In the genomic region with DNA sequence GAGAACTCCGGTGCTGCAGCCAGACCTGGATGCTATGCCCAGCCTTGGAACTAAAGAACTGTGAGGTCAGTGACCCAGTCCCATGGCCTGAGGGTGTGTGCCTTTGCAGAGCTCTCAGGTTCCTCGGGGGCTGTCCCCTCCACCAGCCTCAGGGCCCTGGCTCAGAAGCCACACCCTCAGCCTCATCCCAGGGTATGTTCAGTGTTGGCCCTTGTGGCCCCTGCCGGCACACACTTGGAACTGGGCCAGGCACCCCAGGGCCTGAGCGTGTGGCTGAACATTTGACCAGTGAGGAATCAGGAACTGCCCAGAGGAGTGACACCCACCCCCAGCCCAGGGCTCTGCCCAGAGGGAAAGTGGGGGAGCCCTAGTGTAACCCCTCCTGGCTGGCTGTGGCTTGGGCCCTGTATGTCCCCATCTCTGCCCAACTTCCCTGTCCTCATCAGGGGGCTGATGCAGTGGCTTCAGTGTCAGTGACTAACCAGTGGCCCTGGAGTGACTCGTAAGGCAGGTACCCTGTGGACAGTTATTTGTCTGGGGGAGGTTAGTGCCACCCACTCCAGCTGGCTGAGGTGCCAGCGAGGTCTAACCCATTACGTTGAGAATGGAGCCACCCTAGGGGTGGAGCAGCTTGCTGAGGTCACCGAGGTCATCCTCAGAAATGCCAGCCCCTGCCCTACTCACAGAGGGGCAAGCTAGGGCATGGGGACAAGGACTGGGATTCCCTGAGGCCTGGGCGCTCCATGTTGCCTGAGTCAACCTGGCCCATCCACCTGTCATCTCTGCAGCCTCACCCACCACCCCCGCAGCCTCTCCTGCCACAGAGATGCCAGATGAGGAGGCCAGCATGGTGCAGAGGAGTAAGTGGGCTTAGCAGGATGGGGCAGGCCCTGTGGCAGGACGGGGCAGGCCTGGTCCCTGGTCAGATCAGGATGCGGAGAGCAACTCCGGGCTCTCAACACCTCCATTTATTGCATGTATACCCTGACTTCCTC, we compare ENCODE assay signal across 22 cellular contexts. TPM values are rescaled to one million over a fixed set of nuclear protein-coding genes. Genes with fewer than 3 reads are reported as not detected.
DNase-seq lines count a peak whose midpoint lies in the region; ATAC-seq lines count a peak whose summit lies in the region.
"Had no signal": no experiment of that assay in that cellular context is flagged by ENCODE, and none has a peak within 500 bp of the region (broad histone marks: within the 10 kb centered on the region; RNA-seq: fewer than 3 reads in every experiment).

No MANE protein-coding gene starts in this region.

- peak overlapping the region in 5 of 8 donors; percentile 15 to 72 (median 29) for H3K4me3 Mint-ChIP-seq in CD4-positive, alpha-beta memory T cell
- peak overlapping the region; percentile 61 to 86 for H3K4me3 Mint-ChIP-seq in effector memory CD8-positive, alpha-beta T cell
- H3K4me3 Mint-ChIP-seq: neural progenitor cell; stimulated activated naive CD8-positive, alpha-beta T cell treated with anti-CD3 and anti-CD28 coated beads, Interleukin-15, Interleukin-2, amounts not matched to agents 100 ng/mL and 50 ng/mL, for 24 hours had no signal

- peaks cover 3% of the 10 kb centered on the region for H3K27me3 ChIP-seq in CD4-positive, alpha-beta memory T cell (ENCODE audit: insufficient read depth, low read length)

- peak overlapping the region in 2 of 7 donors; percentile 48 to 50 for H3K27ac Mint-ChIP-seq in CD4-positive, alpha-beta memory T cell
- peak overlapping the region; percentile 16 to 57 for H3K27ac Mint-ChIP-seq in effector memory CD8-positive, alpha-beta T cell
- H3K27ac Mint-ChIP-seq: neural progenitor cell; stimulated activated naive CD8-positive, alpha-beta T cell treated with anti-CD3 and anti-CD28 coated beads, Interleukin-15, Interleukin-2, amounts not matched to agents 100 ng/mL and 50 ng/mL, for 24 hours had no signal

- peaks cover 1 to 6% of the 10 kb centered on the region in 2 donors for H3K27me3 Mint-ChIP-seq in CD4-positive, alpha-beta memory T cell
- peaks cover 0 to 12% of the 10 kb centered on the region in 2 donors for H3K27me3 Mint-ChIP-seq in effector memory CD8-positive, alpha-beta T cell

- H3K4me3 ChIP-seq in CD4-positive, alpha-beta memory T cell (ENCODE audit: low read length in 2 of 2) = no peak overlapping the region
- H3K4me3 ChIP-seq: neural progenitor cell had no signal

- peaks cover 14 to 37% (median 25%) of the 10 kb centered on the region in 4 donors for H3K4me1 Mint-ChIP-seq in CD4-positive, alpha-beta memory T cell
- H3K4me1 Mint-ChIP-seq in effector memory CD8-positive, alpha-beta T cell (ENCODE audit: low read depth in 2 of 2) = peaks cover 19 to 20% of the 10 kb centered on the region in 2 donors

- peaks cover 28% of the 10 kb centered on the region for H3K4me1 ChIP-seq in CD4-positive, alpha-beta memory T cell (ENCODE audit: insufficient read depth, low read length)

- no peak overlapping the region for H3K27ac ChIP-seq in CD4-positive, alpha-beta memory T cell (ENCODE audit: low read depth, low read length)
- H3K27ac ChIP-seq: epithelial cell of prostate, heart left ventricle, neural progenitor cell, sigmoid colon had no signal

- H3K9me3 ChIP-seq in CD4-positive, alpha-beta memory T cell (ENCODE audit: control insufficient read depth in 1 of 2, low read length in 2 of 2) = no peaks in the 10 kb centered on the region
- H3K9me3 ChIP-seq: heart left ventricle, sigmoid colon had no signal

- peak; percentile 28 for DNase-seq in 8988T
- peak in 1 of 5 donors; percentile 32 for DNase-seq in CD4-positive, alpha-beta memory T cell
- DNase-seq in MV-4-11 (lab: John Stamatoyannopoulos, UW) = peak; percentile 39
- no peak for DNase-seq in effector memory CD8-positive, alpha-beta T cell
- DNase-seq in stimulated activated naive CD4-positive, alpha-beta T cell (lab: John Stamatoyannopoulos, UW) = no peak
- DNase-seq in NCI-H2196 treated with DMSO at 0.1 percent for 48 hours (lab: John Stamatoyannopoulos, UW; ENCODE audit: unreplicated experiment) = no peak
- no peak for DNase-seq in dedifferentiated amniotic fluid mesenchymal stem cell (ENCODE audit: extremely low spot score)
- DNase-seq in middle frontal gyrus (ENCODE audit: extremely low spot score, low spot score) = no peak
- DNase-seq: activated CD4-positive, alpha-beta T cell treated with anti-CD3 and anti-CD28 coated beads, Interleukin-2, amount 50 U/mL, for 4 hours; activated naive CD4-positive, alpha-beta T cell; C1 segment of cervical spinal cord; central memory CD4-positive, alpha-beta T cell; left colon; NCI-H1048; NCI-H226; sigmoid colon; stimulated activated CD4-positive, alpha-beta T cell treated with anti-CD3 and anti-CD28 coated beads, Interleukin-4, amount 100 ng/mL, for 4 hours; T-helper 1 cell had no signal

- intact Hi-C loops in CD4-positive, alpha-beta memory T cell (cut with micrococcal nuclease) = no loop called here

- POLR2A ChIA-PET in CD4-positive, alpha-beta memory T cell (lab: Charles Lee; ENCODE audit: partially characterized antibody) = interaction anchor here (0.6 to 4.3 kb wide), 3 partner anchors 10 to 35 kb away, joined by 3 to 54 read pairs (median 4); partner anchors contain the start of genes BLOC1S3, NKPD1 and TRAPPC6A

- CTCF ChIA-PET in CD4-positive, alpha-beta memory T cell (lab: Charles Lee; ENCODE audit: partially characterized antibody) = interaction anchor here (0.5 to 1.8 kb wide), 3 partner anchors 20 to 182 kb away, joined by 3 to 4 read pairs (median 3); no protein-coding TSS in a partner anchor

- H3K36me3 Mint-ChIP-seq in CD4-positive, alpha-beta memory T cell = no peaks in the 10 kb centered on the region
- peaks cover 6% of the 10 kb centered on the region for H3K36me3 Mint-ChIP-seq in effector memory CD8-positive, alpha-beta T cell (ENCODE audit: insufficient read depth)
- H3K36me3 Mint-ChIP-seq: neural progenitor cell had no signal

- H3K36me3 ChIP-seq in CD4-positive, alpha-beta memory T cell (ENCODE audit: insufficient read depth, low read length) = no peaks in the 10 kb centered on the region
- H3K36me3 ChIP-seq: neural progenitor cell had no signal

- no peak for ATAC-seq in effector memory CD8-positive, alpha-beta T cell (replicated peaks)
- ATAC-seq: heart left ventricle, left colon had no signal

- H3K9me3 Mint-ChIP-seq in CD4-positive, alpha-beta memory T cell = no peaks in the 10 kb centered on the region
- no peaks in the 10 kb centered on the region for H3K9me3 Mint-ChIP-seq in effector memory CD8-positive, alpha-beta T cell
- H3K9me3 Mint-ChIP-seq: stimulated activated naive CD8-positive, alpha-beta T cell treated with anti-CD3 and anti-CD28 coated beads, Interleukin-15, Interleukin-2, amounts not matched to agents 100 ng/mL and 50 ng/mL, for 24 hours had no signal

RNA-seq across cellular contexts. Expression of gene NKPD1, which starts 9.8 kb away (rescaled TPM):
- 1 to 10 TPM in 1 of 2 experiments, under 1 TPM in 1; 0.80 to 1.2 TPM for total RNA-seq in CD4-positive, alpha-beta memory T cell
- polyA plus RNA-seq in CD4-positive, alpha-beta memory T cell = under 1 TPM in 1 of 2 donors, not detected in 1; 0.61 TPM

RNA-seq across cellular contexts. Expression of gene TRAPPC6A, which starts 27.0 kb away (rescaled TPM):
- 10 to 100 TPM; 49.1 to 51.9 TPM for total RNA-seq in CD4-positive, alpha-beta memory T cell
- polyA plus RNA-seq in CD4-positive, alpha-beta memory T cell = 100 to 1,000 TPM; 160 to 246 TPM

RNA-seq across cellular contexts. Expression of gene BLOC1S3, which starts 27.6 kb away (rescaled TPM):
- total RNA-seq in CD4-positive, alpha-beta memory T cell = 10 to 100 TPM; 26.5 to 29.9 TPM
- polyA plus RNA-seq in CD4-positive, alpha-beta memory T cell = 10 to 100 TPM in 1 of 2 donors, 1 to 10 TPM in 1; 5.3 to 15.4 TPM

RNA-seq across cellular contexts. Expression of gene PPP1R37, which starts 58.0 kb away (rescaled TPM):
- total RNA-seq in CD4-positive, alpha-beta memory T cell = 10 to 100 TPM; 25.2 to 26.2 TPM
- polyA plus RNA-seq in CD4-positive, alpha-beta memory T cell = 1 to 10 TPM in 1 of 2 donors, under 1 TPM in 1; 0.31 to 1.4 TPM

Comparison
In these comparisons a context has a peak if more than half of its experiments do, and no peak if none do; other contexts are left out.
1. DNase-seq: peak in 8988T (single experiment) and MV-4-11 (single experiment); none in effector memory CD8-positive, alpha-beta T cell (0 of 3), stimulated activated naive CD4-positive, alpha-beta T cell (0 of 6), NCI-H2196 treated with DMSO at 0.1 percent for 48 hours (single experiment), dedifferentiated amniotic fluid mesenchymal stem cell (single experiment) and middle frontal gyrus (single experiment).